Comparison of ENCODE assay signal across 9 cellular contexts in genomic region chr3:49787182-49787464, GRCh38. TPM values are rescaled to one million over a fixed set of nuclear protein-coding genes. Genes with fewer than 3 reads are reported as not detected.
DNase-seq lines count a peak whose midpoint lies in the region; ATAC-seq and TF ChIP-seq lines count a peak whose summit lies in the region.
"Had no signal": no experiment of that assay in that cellular context is flagged by ENCODE, and none has a peak within 500 bp of the region (broad histone marks: within the 10 kb centered on the region; RNA-seq: fewer than 3 reads in every experiment).

No MANE protein-coding gene starts in this region.

- no peak overlapping the region for H3K9ac ChIP-seq in trophoblast cell (ENCODE audit: low read length)

- H3K27me3 ChIP-seq in Caco-2 (replicated peaks; ENCODE audit: control insufficient read depth, insufficient read depth, low read length) (no peaks in the 10 kb centered on the region), PC-9 (ENCODE audit: insufficient read depth, low read depth) (no peaks in the 10 kb centered on the region), trophoblast cell (ENCODE audit: insufficient read depth, low read length) (no peaks in the 10 kb centered on the region)

- H2BK5ac ChIP-seq in trophoblast cell (ENCODE audit: low read depth, low read length, poor library complexity) = peak overlapping the region; percentile 23

- peak overlapping the region; percentile 27 for H3K18ac ChIP-seq in trophoblast cell (ENCODE audit: low read length)

- TF ChIP-seq CTCF in Caco-2 (IDR thresholded peaks at IDR 0.05; ENCODE audit: insufficient read depth in 1 of 2, low read depth in 1 of 2, low read length in 1 of 2, severe bottlenecking in 1 of 2, unreplicated experiment in 1 of 2) (no peak), PC-9 (conservative IDR thresholded peaks at IDR 0.05) (no peak)

- H2BK120ac ChIP-seq in trophoblast cell (ENCODE audit: insufficient read depth, low read length, poor library complexity) = peak overlapping the region; percentile 24

- H3K79me1 ChIP-seq in trophoblast cell (ENCODE audit: low read length) = peaks cover 8% of the 10 kb centered on the region

- H4K8ac ChIP-seq in trophoblast cell (ENCODE audit: low read depth, low read length) = peak overlapping the region; percentile 90

- H4K91ac ChIP-seq in trophoblast cell (ENCODE audit: low read depth, low read length) = peak overlapping the region; percentile 71

- peaks cover 11% of the 10 kb centered on the region for H3K4me1 ChIP-seq in Caco-2
- peaks cover 13% of the 10 kb centered on the region; the same call in 1 of the 2 replicates for H3K4me1 ChIP-seq in PC-9 (replicated peaks; ENCODE audit: insufficient read depth)
- H3K4me1 ChIP-seq in trophoblast cell (ENCODE audit: control insufficient read depth in 1 of 2, insufficient read depth in 2 of 2, low read length in 2 of 2) = peaks cover 12 to 25% of the 10 kb centered on the region in 2 experiments

- H4K20me1 ChIP-seq in PC-9 (ENCODE audit: insufficient read depth) = no peaks in the 10 kb centered on the region

- H3K4me3 Mint-ChIP-seq in Caco-2 (ENCODE audit: unreplicated experiment) = peak overlapping the region; percentile 85

- H3K4me2 ChIP-seq in PC-9 (peak overlapping the region; percentile 100), trophoblast cell (ENCODE audit: low read length) (peak overlapping the region; percentile 78)

- H3K79me2 ChIP-seq in PC-9 (ENCODE audit: low read depth) (peaks cover 30% of the 10 kb centered on the region), trophoblast cell (ENCODE audit: control insufficient read depth, insufficient read depth, low read length, poor library complexity) (peaks cover 9% of the 10 kb centered on the region)

- peak overlapping the region; percentile 90 for H3K27ac Mint-ChIP-seq in Caco-2 (ENCODE audit: unreplicated experiment)

- ATAC-seq in esophagus mucosa (peak; percentile 74), GM21447 (IDR thresholded peaks at IDR 0.05; ENCODE audit: unreplicated experiment) (no peak), HG03354 (IDR thresholded peaks at IDR 0.05; ENCODE audit: poor library complexity, severe bottlenecking, unreplicated experiment) (no peak)

- no peaks in the 10 kb centered on the region for H3K4me1 Mint-ChIP-seq in Caco-2 (ENCODE audit: low read depth, unreplicated experiment)

- DNase-seq in Caco-2 (no peak), PC-9 (no peak), trophoblast cell (no peak), DMS114 treated with DMSO at 0.1 percent for 48 hours (lab: John Stamatoyannopoulos, UW; ENCODE audit: unreplicated experiment) (no peak), NCI-H510A (lab: John Stamatoyannopoulos, UW) (no peak)

- H3K36me3 Mint-ChIP-seq in Caco-2 (ENCODE audit: insufficient read depth, unreplicated experiment) = peaks cover 17% of the 10 kb centered on the region

- H3K14ac ChIP-seq in trophoblast cell (ENCODE audit: low read length) = peak overlapping the region; percentile 44

- peak overlapping the region; percentile 89 for H4K12ac ChIP-seq in trophoblast cell (ENCODE audit: low read depth, low read length)

- no peaks in the 10 kb centered on the region; the same call in 1 of the 2 replicates for H3F3A ChIP-seq in PC-9 (ENCODE audit: insufficient read depth, low read depth)

- WGBS in trophoblast cell (ENCODE audit: extremely low coverage, insufficient coverage, insufficient read length) = no CpG with 5 or more reads among the region's 3 CpGs

- no peak overlapping the region for H2BK12ac ChIP-seq in trophoblast cell (ENCODE audit: low read length)

- BruUV-seq in Caco-2 (replicated peaks; lab: Mats Ljungman, UMichigan) (TSS peak; percentile 96), PC-9 (replicated peaks; lab: Mats Ljungman, UMichigan) (TSS peak; percentile 97)

- peak overlapping the region; percentile 42 for H3K4me3 ChIP-seq in Caco-2 (ENCODE audit: low read depth, low read length)
- H3K4me3 ChIP-seq in PC-9 = peak overlapping the region; percentile 98; the same call in 1 of the 2 replicates
- H3K4me3 ChIP-seq in trophoblast cell (ENCODE audit: low read depth, low read length) = no peak overlapping the region

- no peaks in the 10 kb centered on the region for H3K9me3 Mint-ChIP-seq in Caco-2 (ENCODE audit: unreplicated experiment)

- H3K36me3 ChIP-seq in Caco-2 (ENCODE audit: control insufficient read depth, insufficient read depth, low read length) (peaks cover 1% of the 10 kb centered on the region; the same call in 1 of the 2 replicates), PC-9 (ENCODE audit: low read depth) (no peaks in the 10 kb centered on the region), trophoblast cell (ENCODE audit: control insufficient read depth in 1 of 2, insufficient read depth in 2 of 2, low read length in 2 of 2) (peaks cover 9 to 10% of the 10 kb centered on the region in 2 experiments)

- intact Hi-C loops in Caco-2 (cut with micrococcal nuclease; ENCODE audit: unreplicated experiment) = loop anchor here (2.0 to 5.0 kb wide), 2 partner anchors 16 to 65 kb away; partner anchors contain the start of genes GMPPB and INKA1
- intact Hi-C loops in PC-9 (cut with micrococcal nuclease; ENCODE audit: unreplicated experiment) = loop anchor here (5.0 kb wide), 1 partner anchor 115 kb away; the partner anchor contains the start of gene MST1R

- CTCF ChIA-PET in Caco-2 (lab: Charles Lee) = interaction anchor here (0.8 kb wide), 1 partner anchor 16 kb away, joined by 5 read pairs; the partner anchor contains the start of gene INKA1
- CTCF ChIA-PET in PC-9 (lab: Charles Lee) = no interaction called here

- H3K27ac ChIP-seq in PC-9 (no peak overlapping the region), trophoblast cell (ENCODE audit: low read depth, low read length) (no peak overlapping the region)

- peak overlapping the region; percentile 49 for H2AK5ac ChIP-seq in trophoblast cell (ENCODE audit: low read length)

- no peak overlapping the region for H3K23ac ChIP-seq in trophoblast cell (ENCODE audit: low read length)

- no peaks in the 10 kb centered on the region for H3K9me2 ChIP-seq in PC-9 (ENCODE audit: insufficient read depth)

- H3K9me3 ChIP-seq in Caco-2 (no peaks in the 10 kb centered on the region), PC-9 (ENCODE audit: insufficient read depth, low read depth) (no peaks in the 10 kb centered on the region), trophoblast cell (ENCODE audit: insufficient read depth, low read depth, low read length) (peaks cover 5% of the 10 kb centered on the region)

- no peaks in the 10 kb centered on the region for H3K27me3 Mint-ChIP-seq in Caco-2 (ENCODE audit: insufficient read depth, unreplicated experiment)

- peak overlapping the region; percentile 98 for H2AFZ ChIP-seq in PC-9
- H2AFZ ChIP-seq in trophoblast cell (ENCODE audit: insufficient read depth, low read length, poor library complexity) = peak overlapping the region; percentile 55

- POLR2A ChIA-PET in Caco-2 (lab: Charles Lee) = interaction anchor here (0.9 kb wide), 1 partner anchor 143 kb away, joined by 3 read pairs; the partner anchor contains the start of gene MON1A
- POLR2A ChIA-PET in PC-9 (lab: Charles Lee; ENCODE audit: unreplicated experiment) = interaction anchor here (0.5 to 0.7 kb wide), 2 partner anchors 16 to 197 kb away, joined by 3 read pairs; partner anchors contain the start of gene INKA1

- H3K4ac ChIP-seq in trophoblast cell (ENCODE audit: low read depth, low read length) = peak overlapping the region; percentile 22

RNA-seq across cellular contexts. Expression of gene IP6K1, which starts 0.8 kb away (rescaled TPM):
- total RNA-seq in Caco-2 (2022) = 35.5 and 39.6 TPM in 2 replicates
- 32.9 and 37.0 TPM in 2 replicates for total RNA-seq in PC-9 (2021)
- total RNA-seq in esophagus mucosa = 19.9 TPM
- polyA plus RNA-seq in trophoblast cell (2013) = 20.4 and 20.9 TPM in 2 replicates

RNA-seq across cellular contexts. Expression of gene CDHR4, which starts 12.6 kb away (rescaled TPM):
- total RNA-seq in Caco-2 (2022) (not detected in 2 replicates), PC-9 (2021) (2.0 and 3.5 TPM in 2 replicates), esophagus mucosa (not detected)
- polyA plus RNA-seq in trophoblast cell (2013) = 0.07 TPM in 1 of 2 replicates, not detected in the other
- total RNA-seq: NCI-H460 had no signal

RNA-seq across cellular contexts. Expression of gene INKA1, which starts 15.9 kb away (rescaled TPM):
- total RNA-seq in Caco-2 (2022) = not detected in 2 replicates
- total RNA-seq in PC-9 (2021) = 0.40 TPM in 1 of 2 replicates, not detected in the other
- 14.2 TPM for total RNA-seq in esophagus mucosa
- polyA plus RNA-seq in trophoblast cell (2013) = 2.0 and 2.5 TPM in 2 replicates

RNA-seq across cellular contexts. Expression of gene UBA7, which starts 26.6 kb away (rescaled TPM):
- total RNA-seq in Caco-2 (2022) (0.93 TPM in 1 of 2 replicates, not detected in the other), PC-9 (2021) (48.6 and 56.5 TPM in 2 replicates), esophagus mucosa (15.3 TPM)
- polyA plus RNA-seq in trophoblast cell (2013) = 2.0 and 2.7 TPM in 2 replicates

Comparison
In these comparisons a context has a peak if more than half of its experiments do, and no peak if none do; other contexts are left out.
1. RNA of gene INKA1, which starts 15.9 kb away (total RNA-seq): 14.2 TPM in esophagus mucosa (single experiment); not detected in Caco-2 and 0.40 TPM in PC-9; every median in the first group is over 10 times any median in the second.